8 cellular contexts compared by ENCODE assay signal in genomic region chr3:36893137-36893557, GRCh38. TPM values are rescaled to one million over a fixed set of nuclear protein-coding genes. Genes with fewer than 3 reads are reported as not detected.
DNase-seq lines count a peak whose midpoint lies in the region; ATAC-seq and TF ChIP-seq lines count a peak whose summit lies in the region.

No MANE protein-coding gene starts in this region.

- H3K27ac Mint-ChIP-seq in activated CD4-positive, alpha-beta T cell treated with anti-CD3 and anti-CD28 coated beads, Interleukin-2, amount 10 ng/mL, durations not matched to agents 24 days and 14 days = peak overlapping the region; percentile 65
- H3K27ac Mint-ChIP-seq in osteocyte (ENCODE audit: unreplicated experiment) = peak overlapping the region; percentile 81

- peaks cover 0 to 13% (median 6%) of the 10 kb centered on the region in 4 donors for H3K4me1 ChIP-seq in esophagus muscularis mucosa
- H3K4me1 ChIP-seq in uterus = no peaks in the 10 kb centered on the region

- no peaks in the 10 kb centered on the region for H3K27me3 Mint-ChIP-seq in activated CD4-positive, alpha-beta T cell treated with anti-CD3 and anti-CD28 coated beads, Interleukin-2, amount 10 ng/mL, durations not matched to agents 24 days and 14 days
- no peaks in the 10 kb centered on the region for H3K27me3 Mint-ChIP-seq in osteocyte (ENCODE audit: unreplicated experiment)

- peak; percentile 40 for ATAC-seq in HG02798 (IDR thresholded peaks at IDR 0.05; ENCODE audit: poor library complexity, unreplicated experiment)
- ATAC-seq in HG02840 (IDR thresholded peaks at IDR 0.05; ENCODE audit: low FRiP score, unreplicated experiment) = no peak

- H3K36me3 ChIP-seq in esophagus muscularis mucosa (peaks cover 6 to 70% (median 21%) of the 10 kb centered on the region in 4 donors), uterus (no peaks in the 10 kb centered on the region)

- TF ChIP-seq POLR2A in esophagus muscularis mucosa (IDR thresholded peaks at IDR 0.05; ENCODE audit: low read depth) (no peak), uterus (IDR thresholded peaks at IDR 0.05) (no peak)

- 50% methylated on average over 2 of the region's 2 CpGs for WGBS in esophagus muscularis mucosa

- H3K27me3 ChIP-seq in esophagus muscularis mucosa = no peaks in the 10 kb centered on the region
- H3K27me3 ChIP-seq in uterus = no peaks in the 10 kb centered on the region

- peak; percentile 64 for DNase-seq in activated CD4-positive, alpha-beta T cell treated with anti-CD3 and anti-CD28 coated beads, Interleukin-2, amount 10 ng/mL, durations not matched to agents 24 days and 14 days
- DNase-seq in activated CD4-positive, alpha-beta T cell treated with anti-CD3 and anti-CD28 coated beads, Interleukin-2, amount 50 U/mL, for 48 hours = no peak
- DNase-seq in SIG-M5 treated with dmso at 0.1 percent for 504 hours (lab: John Stamatoyannopoulos, UW; ENCODE audit: unreplicated experiment) (peak; percentile 85), esophagus muscularis mucosa (ENCODE audit: extremely low spot score) (peak; percentile 79), osteocyte (ENCODE audit: extremely low spot score, unreplicated experiment) (no peak), uterus (no peak)

- H3K4me3 Mint-ChIP-seq in activated CD4-positive, alpha-beta T cell treated with anti-CD3 and anti-CD28 coated beads, Interleukin-2, amount 10 ng/mL, durations not matched to agents 24 days and 14 days = no peak overlapping the region
- no peak overlapping the region for H3K4me3 Mint-ChIP-seq in osteocyte (ENCODE audit: unreplicated experiment)

- H3K9me3 ChIP-seq in esophagus muscularis mucosa (no peaks in the 10 kb centered on the region), uterus (no peaks in the 10 kb centered on the region)

- peaks cover 31% of the 10 kb centered on the region for H3K4me1 Mint-ChIP-seq in activated CD4-positive, alpha-beta T cell treated with anti-CD3 and anti-CD28 coated beads, Interleukin-2, amount 10 ng/mL, durations not matched to agents 24 days and 14 days
- peaks cover 20% of the 10 kb centered on the region for H3K4me1 Mint-ChIP-seq in osteocyte (ENCODE audit: unreplicated experiment)

- TF ChIP-seq EP300 in esophagus muscularis mucosa (IDR thresholded peaks at IDR 0.05) = no peak

- H3K27ac ChIP-seq in esophagus muscularis mucosa (replicated peaks in 1 of 4) (no peak overlapping the region), uterus (no peak overlapping the region)

- H3K4me3 ChIP-seq in esophagus muscularis mucosa (no peak overlapping the region), uterus (no peak overlapping the region)

- H3K36me3 Mint-ChIP-seq in activated CD4-positive, alpha-beta T cell treated with anti-CD3 and anti-CD28 coated beads, Interleukin-2, amount 10 ng/mL, durations not matched to agents 24 days and 14 days (ENCODE audit: low read depth) = peaks cover 69% of the 10 kb centered on the region
- H3K36me3 Mint-ChIP-seq in osteocyte (ENCODE audit: unreplicated experiment) = peaks cover 33% of the 10 kb centered on the region

- no peak for TF ChIP-seq CTCF in esophagus muscularis mucosa (IDR thresholded peaks at IDR 0.05)
- no peak for TF ChIP-seq CTCF in osteocyte (IDR thresholded peaks at IDR 0.05)
- TF ChIP-seq CTCF in uterus (IDR thresholded peaks at IDR 0.05) = no peak

- no peaks in the 10 kb centered on the region for H3K9me3 Mint-ChIP-seq in activated CD4-positive, alpha-beta T cell treated with anti-CD3 and anti-CD28 coated beads, Interleukin-2, amount 10 ng/mL, durations not matched to agents 24 days and 14 days
- no peaks in the 10 kb centered on the region for H3K9me3 Mint-ChIP-seq in osteocyte (ENCODE audit: unreplicated experiment)

- intact Hi-C loops in activated CD4-positive, alpha-beta T cell treated with anti-CD3 and anti-CD28 coated beads, Interleukin-2, amount 10 ng/mL, durations not matched to agents 24 days and 14 days (cut with micrococcal nuclease) = no loop called here
- intact Hi-C loops in esophagus muscularis mucosa (cut with DNase I) (no loop called here), uterus (cut with DNase I; ENCODE audit: low total_unique reads) (no loop called here)

RNA-seq across cellular contexts. Expression of gene TRANK1, which starts 51.7 kb away (rescaled TPM):
- total RNA-seq in activated CD4-positive, alpha-beta T cell treated with anti-CD3 and anti-CD28 coated beads, Interleukin-2, amount 10 ng/mL, durations not matched to agents 24 days and 14 days = 2.1 and 2.3 TPM in 2 replicates
- total RNA-seq in esophagus muscularis mucosa = 1 to 10 TPM; 7.3 to 9.6 (median 8.2) TPM
- total RNA-seq in osteocyte = 24.9 and 26.1 TPM in 2 replicates
- total RNA-seq in uterus = 10 to 100 TPM; 10.6 to 52.1 (median 21.6) TPM

Comparison
In these comparisons a context has a peak if more than half of its experiments do, and no peak if none do; other contexts are left out.
1. DNase-seq: peak in activated CD4-positive, alpha-beta T cell treated with anti-CD3 and anti-CD28 coated beads, Interleukin-2, amount 10 ng/mL, durations not matched to agents 24 days and 14 days (single experiment), SIG-M5 treated with dmso at 0.1 percent for 504 hours (single experiment) and esophagus muscularis mucosa (single experiment); none in activated CD4-positive, alpha-beta T cell treated with anti-CD3 and anti-CD28 coated beads, Interleukin-2, amount 50 U/mL, for 48 hours (0 of 2), osteocyte (single experiment) and uterus (0 of 2).